Comparison of ENCODE assay signal across 9 cellular contexts in the genomic region with DNA sequence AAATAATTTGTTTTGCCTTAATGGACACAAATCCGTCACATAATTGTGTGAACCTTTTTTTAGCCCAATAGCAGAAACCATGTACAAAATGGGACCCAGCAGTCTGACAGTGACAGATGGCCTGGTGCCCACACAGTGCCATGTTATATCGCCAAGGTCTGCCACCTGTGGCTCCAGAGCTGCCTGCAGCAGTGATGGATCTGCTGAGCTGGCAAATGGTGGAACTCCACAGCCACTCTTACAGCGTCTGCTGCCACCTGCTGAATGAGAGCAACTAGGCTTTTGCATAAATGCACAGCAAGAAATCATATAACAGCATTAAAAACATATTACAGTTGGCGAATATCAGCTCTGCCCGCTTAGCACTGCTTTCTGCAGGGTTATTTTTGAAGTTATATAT. TPM values are rescaled to one million over a fixed set of nuclear protein-coding genes. Genes with fewer than 3 reads are reported as not detected.
DNase-seq lines count a peak whose midpoint lies in the region; ATAC-seq, FAIRE-seq and TF ChIP-seq lines count a peak whose summit lies in the region.
"Had no signal": no experiment of that assay in that cellular context is flagged by ENCODE, and none has a peak within 500 bp of the region (broad histone marks: within the 10 kb centered on the region; RNA-seq: fewer than 3 reads in every experiment).

No MANE protein-coding gene starts in this region.

- no peak overlapping the region for H3K9ac ChIP-seq in keratinocyte (ENCODE audit: control insufficient read depth, extremely low read depth, insufficient read depth, low read length)

- H3K36me3 ChIP-seq in keratinocyte (ENCODE audit: control insufficient read depth in 2 of 2, extremely low read depth in 1 of 2, insufficient read depth in 2 of 2, low read length in 2 of 2): no peaks in the 10 kb centered on the region

- no peaks in the 10 kb centered on the region for H3K36me3 Mint-ChIP-seq in activated CD8-positive, alpha-beta memory T cell treated with anti-CD3 and anti-CD28 coated beads, Interleukin-2, amount 10 ng/mL, durations not matched to agents 7 days and 5 days
- H3K36me3 Mint-ChIP-seq in activated naive CD4-positive, alpha-beta T cell treated with anti-CD3 and anti-CD28 coated beads for 36 hours (ENCODE audit: low read depth): peaks cover 2% of the 10 kb centered on the region
- no peaks in the 10 kb centered on the region for H3K36me3 Mint-ChIP-seq in natural killer cell treated with Interleukin-12 subunit alpha and Interleukin-12 subunit beta and Interleukin-15 and Interleukin-18, amount 100 ng/mL, for 72 hours

- no peak overlapping the region for H3K4me2 ChIP-seq in keratinocyte (ENCODE audit: control insufficient read depth, extremely low read depth, insufficient read depth, low read depth, low read length)

- dilution Hi-C loops in keratinocyte (cut with MboI; ENCODE audit: extremely low pct_ligation_motif_present, low sequenced_read_pairs): no loop called here

- CTCF ChIA-PET in activated CD8-positive, alpha-beta memory T cell treated with anti-CD3 and anti-CD28 coated beads, Interleukin-2, amount 10 ng/mL, durations not matched to agents 7 days and 5 days (lab: Charles Lee): interaction anchor here (0.6 to 2.8 kb wide), 14 partner anchors 9 to 273 kb away, joined by 3 to 15 read pairs (median 4); no protein-coding TSS in a partner anchor
- CTCF ChIA-PET in activated naive CD4-positive, alpha-beta T cell treated with anti-CD3 and anti-CD28 coated beads for 36 hours (lab: Charles Lee): no interaction called here

- peaks cover 7% of the 10 kb centered on the region for H3K79me2 ChIP-seq in keratinocyte (ENCODE audit: control insufficient read depth, insufficient read depth, low read length)

- no peaks in the 10 kb centered on the region for H3K9me3 ChIP-seq in keratinocyte (ENCODE audit: control insufficient read depth, low read depth, low read length)

- no peak overlapping the region for H2AFZ ChIP-seq in keratinocyte (ENCODE audit: control insufficient read depth, low read length)

- H3K9me1 ChIP-seq in keratinocyte (ENCODE audit: control insufficient read depth, extremely low read depth, insufficient read depth, low read length): no peaks in the 10 kb centered on the region

- no peaks in the 10 kb centered on the region for H3K27me3 ChIP-seq in keratinocyte (ENCODE audit: control insufficient read depth, extremely low read depth, insufficient read depth, low read length)

- peaks cover 4% of the 10 kb centered on the region for H3K4me1 Mint-ChIP-seq in activated CD8-positive, alpha-beta memory T cell treated with anti-CD3 and anti-CD28 coated beads, Interleukin-2, amount 10 ng/mL, durations not matched to agents 7 days and 5 days
- H3K4me1 Mint-ChIP-seq in activated naive CD4-positive, alpha-beta T cell treated with anti-CD3 and anti-CD28 coated beads for 36 hours (ENCODE audit: low read depth): no peaks in the 10 kb centered on the region
- H3K4me1 Mint-ChIP-seq in natural killer cell treated with Interleukin-12 subunit alpha and Interleukin-12 subunit beta and Interleukin-15 and Interleukin-18, amount 100 ng/mL, for 72 hours (ENCODE audit: low read depth in 2 of 2): peaks cover 5 to 6% of the 10 kb centered on the region in 2 donors

- no peaks in the 10 kb centered on the region for H3K27me3 Mint-ChIP-seq in activated CD8-positive, alpha-beta memory T cell treated with anti-CD3 and anti-CD28 coated beads, Interleukin-2, amount 10 ng/mL, durations not matched to agents 7 days and 5 days
- no peaks in the 10 kb centered on the region for H3K27me3 Mint-ChIP-seq in activated naive CD4-positive, alpha-beta T cell treated with anti-CD3 and anti-CD28 coated beads for 36 hours (ENCODE audit: low read depth)
- H3K27me3 Mint-ChIP-seq in natural killer cell treated with Interleukin-12 subunit alpha and Interleukin-12 subunit beta and Interleukin-15 and Interleukin-18, amount 100 ng/mL, for 72 hours: no peaks in the 10 kb centered on the region

- FAIRE-seq in keratinocyte (lab: Jason Lieb, UNC): peak; percentile 17

- no peaks in the 10 kb centered on the region for H3K9me3 Mint-ChIP-seq in activated CD8-positive, alpha-beta memory T cell treated with anti-CD3 and anti-CD28 coated beads, Interleukin-2, amount 10 ng/mL, durations not matched to agents 7 days and 5 days (ENCODE audit: low read depth)
- no peaks in the 10 kb centered on the region for H3K9me3 Mint-ChIP-seq in activated naive CD4-positive, alpha-beta T cell treated with anti-CD3 and anti-CD28 coated beads for 36 hours
- no peaks in the 10 kb centered on the region for H3K9me3 Mint-ChIP-seq in natural killer cell treated with Interleukin-12 subunit alpha and Interleukin-12 subunit beta and Interleukin-15 and Interleukin-18, amount 100 ng/mL, for 72 hours

- H3K27ac ChIP-seq in keratinocyte (ENCODE audit: control insufficient read depth, insufficient read depth, low read length): no peak overlapping the region
- H3K27ac ChIP-seq: skin epidermis had no signal

- ATAC-seq in activated CD8-positive, alpha-beta memory T cell treated with anti-CD3 and anti-CD28 coated beads, Interleukin-2, amount 10 ng/mL, durations not matched to agents 7 days and 5 days: peak; percentile 72
- ATAC-seq in natural killer cell treated with Interleukin-12 subunit alpha and Interleukin-12 subunit beta and Interleukin-15 and Interleukin-18, amount 100 ng/mL, for 72 hours: no peak
- ATAC-seq in GM19328 (IDR thresholded peaks at IDR 0.05; ENCODE audit: unreplicated experiment): no peak

- peak; percentile 57 to 76 (median 64) for TF ChIP-seq CTCF in keratinocyte (optimal IDR thresholded peaks at IDR 0.05 in 1 of 3, IDR thresholded peaks at IDR 0.05 in 1 of 3, conservative IDR thresholded peaks at IDR 0.05 in 1 of 3; ENCODE audit: extremely low read depth in 1 of 3, insufficient read depth in 2 of 3, low read length in 3 of 3)

- H3K4me1 ChIP-seq in keratinocyte (ENCODE audit: control insufficient read depth, extremely low read depth, insufficient read depth, low read length): no peaks in the 10 kb centered on the region

- H3K4me3 ChIP-seq in keratinocyte (ENCODE audit: control insufficient read depth in 2 of 3, extremely low read depth in 1 of 3, insufficient read depth in 2 of 3, low read depth in 1 of 3, low read length in 3 of 3): no peak overlapping the region
- H3K4me3 ChIP-seq: skin epidermis had no signal

- no peaks in the 10 kb centered on the region for H4K20me1 ChIP-seq in keratinocyte (ENCODE audit: control insufficient read depth, extremely low read depth, insufficient read depth, low read length)

- H3K4me3 Mint-ChIP-seq in activated CD8-positive, alpha-beta memory T cell treated with anti-CD3 and anti-CD28 coated beads, Interleukin-2, amount 10 ng/mL, durations not matched to agents 7 days and 5 days: no peak overlapping the region
- H3K4me3 Mint-ChIP-seq in activated naive CD4-positive, alpha-beta T cell treated with anti-CD3 and anti-CD28 coated beads for 36 hours: no peak overlapping the region
- no peak overlapping the region for H3K4me3 Mint-ChIP-seq in natural killer cell treated with Interleukin-12 subunit alpha and Interleukin-12 subunit beta and Interleukin-15 and Interleukin-18, amount 100 ng/mL, for 72 hours

- H3K27ac Mint-ChIP-seq in activated CD8-positive, alpha-beta memory T cell treated with anti-CD3 and anti-CD28 coated beads, Interleukin-2, amount 10 ng/mL, durations not matched to agents 7 days and 5 days: no peak overlapping the region
- no peak overlapping the region for H3K27ac Mint-ChIP-seq in activated naive CD4-positive, alpha-beta T cell treated with anti-CD3 and anti-CD28 coated beads for 36 hours
- H3K27ac Mint-ChIP-seq in natural killer cell treated with Interleukin-12 subunit alpha and Interleukin-12 subunit beta and Interleukin-15 and Interleukin-18, amount 100 ng/mL, for 72 hours: no peak overlapping the region

- peak; percentile 71 for DNase-seq in activated CD8-positive, alpha-beta memory T cell treated with anti-CD3 and anti-CD28 coated beads, Interleukin-2, amount 10 ng/mL, durations not matched to agents 7 days and 5 days
- DNase-seq in activated CD8-positive, alpha-beta memory T cell treated with anti-CD3 and anti-CD28 coated beads, Interleukin-2, amount 50 U/mL, for 4 hours: no peak
- peak; percentile 16 for DNase-seq in NCI-H146 treated with DMSO at 0.1 percent for 48 hours (lab: John Stamatoyannopoulos, UW; ENCODE audit: unreplicated experiment)
- DNase-seq in activated naive CD4-positive, alpha-beta T cell treated with anti-CD3 and anti-CD28 coated beads for 36 hours: peak; percentile 60
- no peak for DNase-seq in keratinocyte (ENCODE audit: low read depth, low spot score)
- DNase-seq in natural killer cell treated with Interleukin-12 subunit alpha and Interleukin-12 subunit beta and Interleukin-15 and Interleukin-18, amount 100 ng/mL, for 72 hours (ENCODE audit: low spot score): no peak
- DNase-seq in GDM1 (lab: John Stamatoyannopoulos, UW): no peak

- intact Hi-C loops in activated naive CD4-positive, alpha-beta T cell treated with anti-CD3 and anti-CD28 coated beads for 36 hours (cut with micrococcal nuclease): loop anchor here (1.0 kb wide), 1 partner anchor 212 kb away; no protein-coding TSS in a partner anchor

RNA-seq across cellular contexts. Expression of a gene that starts 59.4 kb away (rescaled TPM):
- 100 to 1,000 TPM; 126 to 129 TPM for total RNA-seq in activated CD8-positive, alpha-beta memory T cell treated with anti-CD3 and anti-CD28 coated beads, Interleukin-2, amount 10 ng/mL, durations not matched to agents 7 days and 5 days
- total RNA-seq in activated naive CD4-positive, alpha-beta T cell treated with anti-CD3 and anti-CD28 coated beads for 36 hours: 100 to 1,000 TPM; 161 to 172 TPM
- polyA plus RNA-seq in keratinocyte: 59.2 to 79.7 TPM (median 74.1 TPM) in 3 replicates
- polyA plus RNA-seq in keratinocyte (2011; ENCODE audit: low read depth): 33.3 TPM
- polyA plus RNA-seq in keratinocyte (2011; cell fraction: cytosol; rRNA removed): 60.2 and 65.3 TPM in 2 replicates
- polyA plus RNA-seq in keratinocyte (2011; cell fraction: nucleus; rRNA removed): 107 and 120 TPM in 2 replicates
- 45.0 and 83.5 TPM in 2 replicates for polyA plus RNA-seq in keratinocyte (2012; ENCODE audit: low replicate concordance)
- 103 to 147 TPM (median 104 TPM) in 3 replicates for polyA minus RNA-seq in keratinocyte
- 89.4 TPM for polyA minus RNA-seq in keratinocyte (2011; cell fraction: cytosol; rRNA and poly(A)+ RNA removed)
- polyA minus RNA-seq in keratinocyte (2011; cell fraction: nucleus; rRNA and poly(A)+ RNA removed): 41.3 and 74.2 TPM in 2 replicates
- 100 to 1,000 TPM; 111 to 171 TPM for total RNA-seq in natural killer cell treated with Interleukin-12 subunit alpha and Interleukin-12 subunit beta and Interleukin-15 and Interleukin-18, amount 100 ng/mL, for 72 hours

Comparison
In these comparisons a context has a peak if more than half of its experiments do, and no peak if none do; other contexts are left out.
1. DNase-seq: peak in activated CD8-positive, alpha-beta memory T cell treated with anti-CD3 and anti-CD28 coated beads, Interleukin-2, amount 10 ng/mL, durations not matched to agents 7 days and 5 days (single experiment), NCI-H146 treated with DMSO at 0.1 percent for 48 hours (single experiment) and activated naive CD4-positive, alpha-beta T cell treated with anti-CD3 and anti-CD28 coated beads for 36 hours (single experiment); none in activated CD8-positive, alpha-beta memory T cell treated with anti-CD3 and anti-CD28 coated beads, Interleukin-2, amount 50 U/mL, for 4 hours (single experiment), keratinocyte (single experiment), natural killer cell treated with Interleukin-12 subunit alpha and Interleukin-12 subunit beta and Interleukin-15 and Interleukin-18, amount 100 ng/mL, for 72 hours (single experiment) and GDM1 (single experiment).